In genomic region chr1:21344098-21344749, GRCh38 we compare ENCODE assay signal across 10 cellular contexts. TPM values are rescaled to one million over a fixed set of nuclear protein-coding genes. Genes with fewer than 3 reads are reported as not detected.
DNase-seq lines count a peak whose midpoint lies in the region; ATAC-seq and TF ChIP-seq lines count a peak whose summit lies in the region.
"Had no signal": no experiment of that assay in that cellular context is flagged by ENCODE, and none has a peak within 500 bp of the region (broad histone marks: within the 10 kb centered on the region; RNA-seq: fewer than 3 reads in every experiment).

No MANE protein-coding gene starts in this region.

- H3K9me2 ChIP-seq in SK-N-SH: no peaks in the 10 kb centered on the region

- no peak for ATAC-seq in SK-N-SH treated with all-trans-retinoic acid at 6 μM for 48 hours
- no peak for ATAC-seq in activated naive CD4-positive, alpha-beta T cell treated with anti-CD3 and anti-CD28 coated beads, Interleukin-2, amount 50 U/mL, for 72 hours
- ATAC-seq in HG03025 (IDR thresholded peaks at IDR 0.05; ENCODE audit: low FRiP score, unreplicated experiment): no peak

- peaks cover 16 to 39% of the 10 kb centered on the region in 2 donors for H3K36me3 Mint-ChIP-seq in activated naive CD4-positive, alpha-beta T cell treated with anti-CD3 and anti-CD28 coated beads, Interleukin-2, amount 50 U/mL, for 72 hours

- H2AFZ ChIP-seq in SK-N-SH (ENCODE audit: low read depth): peak overlapping the region; percentile 74; the same call in 1 of the 2 replicates

- H3K27me3 ChIP-seq in SK-N-SH (ENCODE audit: insufficient read depth) (no peaks in the 10 kb centered on the region; the same call in 1 of the 2 replicates), kidney epithelial cell (ENCODE audit: control insufficient read depth, insufficient read depth, low read length) (no peaks in the 10 kb centered on the region)

- peaks cover 10% of the 10 kb centered on the region; the same call in 1 of the 2 replicates for H4K20me1 ChIP-seq in SK-N-SH (ENCODE audit: insufficient read depth)

- H3F3A ChIP-seq in SK-N-SH (replicated peaks; ENCODE audit: insufficient read depth): no peaks in the 10 kb centered on the region

- peak overlapping the region; percentile 75 for H3K9ac ChIP-seq in SK-N-SH

- H3K27ac Mint-ChIP-seq in activated naive CD4-positive, alpha-beta T cell treated with anti-CD3 and anti-CD28 coated beads, Interleukin-2, amount 50 U/mL, for 72 hours: peak overlapping the region; percentile 90 to 94

- TF ChIP-seq EP300 in SK-N-SH (IDR thresholded peaks at IDR 0.05; ENCODE audit: borderline replicate concordance in 1 of 2, low read depth in 1 of 2, low read length in 1 of 2): no peak

- peaks cover 0 to 53% of the 10 kb centered on the region in 2 experiments; a peak in 1 of 4 replicates for H3K4me1 ChIP-seq in SK-N-SH (ENCODE audit: control insufficient read depth in 1 of 2, insufficient read depth in 2 of 2, low read depth in 1 of 2, low read length in 1 of 2)

- H3K9me3 ChIP-seq in SK-N-SH: no peaks in the 10 kb centered on the region

- WGBS in SK-N-SH (ENCODE audit: low lambda C conversion rate): 48% methylated on average over 11 of the region's 14 CpGs

- POLR2A ChIA-PET in SK-N-SH (lab: Yijun Ruan, JAX): interaction anchor here (1.2 to 1.8 kb wide), 4 partner anchors 31 to 89 kb away, joined by 5 to 18 read pairs (median 8); no protein-coding TSS in a partner anchor

- TF ChIP-seq RAD21 in SK-N-SH (IDR thresholded peaks at IDR 0.05; ENCODE audit: low read length): no peak

- CTCF ChIA-PET in SK-N-SH (lab: Yijun Ruan, JAX): interaction anchor here (1.2 to 2.9 kb wide), 7 partner anchors 10 to 89 kb away, joined by 4 to 22 read pairs (median 6); no protein-coding TSS in a partner anchor

- H3K36me3 ChIP-seq in SK-N-SH (replicated peaks in 1 of 2; ENCODE audit: control insufficient read depth in 1 of 2, insufficient read depth in 2 of 2, low read length in 1 of 2): no peaks in the 10 kb centered on the region
- H3K36me3 ChIP-seq in kidney epithelial cell (ENCODE audit: control insufficient read depth, insufficient read depth, low read length): no peaks in the 10 kb centered on the region

- H3K4me3 ChIP-seq in SK-N-SH (ENCODE audit: low read depth in 2 of 2, low read length in 1 of 2): peak overlapping the region; percentile 73 to 78
- peak overlapping the region; percentile 80 for H3K4me3 ChIP-seq in kidney epithelial cell (ENCODE audit: low read depth, low read length)

- peaks cover 44% of the 10 kb centered on the region for H3K79me2 ChIP-seq in SK-N-SH (ENCODE audit: insufficient read depth)

- H3K9me3 Mint-ChIP-seq in activated naive CD4-positive, alpha-beta T cell treated with anti-CD3 and anti-CD28 coated beads, Interleukin-2, amount 50 U/mL, for 72 hours: no peaks in the 10 kb centered on the region

- H3K4me2 ChIP-seq in SK-N-SH: peak overlapping the region; percentile 91

- peak overlapping the region in 1 of 2 experiments; percentile 65; a peak in 1 of 4 replicates for H3K27ac ChIP-seq in SK-N-SH (ENCODE audit: low read depth in 2 of 2, low read length in 1 of 2)

- DNase-seq in SK-N-SH (peak; percentile 23), kidney epithelial cell (ENCODE audit: low read depth) (no peak), superior temporal gyrus (ENCODE audit: extremely low spot score) (peak; percentile 47), RPMI8226 (no peak), NCI-H1105 (lab: John Stamatoyannopoulos, UW) (no peak)
- no peak for DNase-seq in activated naive CD4-positive, alpha-beta T cell treated with anti-CD3 and anti-CD28 coated beads, Interleukin-2, amount 50 U/mL, for 72 hours (ENCODE audit: low spot score in 2 of 2)
- DNase-seq: Calu3, foreskin melanocyte had no signal

- no peak for TF ChIP-seq CTCF in SK-N-SH (IDR thresholded peaks at IDR 0.05)
- TF ChIP-seq CTCF in kidney epithelial cell (IDR thresholded peaks at IDR 0.05; ENCODE audit: insufficient read depth, low read length, poor library complexity, severe bottlenecking): no peak

TF ChIP-seq in SK-N-SH, 30 proteins besides CTCF, POLR2A, EP300 and RAD21 (continues in another document):
- TF ChIP-seq NFIC (IDR thresholded peaks at IDR 0.05; ENCODE audit: borderline replicate concordance) (no peak), POLR2AphosphoS5 (IDR thresholded peaks at IDR 0.05; ENCODE audit: low read depth, low read length) (no peak), MXI1 (IDR thresholded peaks at IDR 0.05; ENCODE audit: low read depth, low read length) (no peak), JUND (IDR thresholded peaks at IDR 0.05) (no peak), IRF3 (IDR thresholded peaks at IDR 0.05; ENCODE audit: low read depth, low read length) (no peak), EZH2phosphoT487 (IDR thresholded peaks at IDR 0.05; ENCODE audit: borderline replicate concordance, low read depth) (no peak), FOSL2 (IDR thresholded peaks at IDR 0.05; ENCODE audit: borderline replicate concordance, low read depth) (no peak), TCF12 (IDR thresholded peaks at IDR 0.05) (no peak), TAF1 (IDR thresholded peaks at IDR 0.05; ENCODE audit: borderline replicate concordance, low read depth, low read length) (no peak), USF2 (IDR thresholded peaks at IDR 0.05; ENCODE audit: borderline replicate concordance, low read depth, low read length) (no peak)

TF ChIP-seq in SK-N-SH treated with all-trans-retinoic acid at 6 μM for 48 hours, 23 proteins besides CTCF, POLR2A, EP300 and RAD21:
- TF ChIP-seq CSRNP3 (CRISPR knock-in tag; IDR thresholded peaks at IDR 0.05): no peak
- TF ChIP-seq PATZ1 (CRISPR knock-in tag; IDR thresholded peaks at IDR 0.05; ENCODE audit: borderline replicate concordance): no peak
- no peak for TF ChIP-seq ZC3H10 (CRISPR knock-in tag; IDR thresholded peaks at IDR 0.05)
- no peak for TF ChIP-seq RARB (CRISPR knock-in tag; IDR thresholded peaks at IDR 0.05)
- no peak for TF ChIP-seq ARNTL (CRISPR knock-in tag; IDR thresholded peaks at IDR 0.05; ENCODE audit: borderline replicate concordance, low read depth)
- no peak for TF ChIP-seq ZNF8 (CRISPR knock-in tag; IDR thresholded peaks at IDR 0.05)
- TF ChIP-seq CREB5 (CRISPR knock-in tag; IDR thresholded peaks at IDR 0.05; ENCODE audit: low read depth): no peak
- no peak for TF ChIP-seq CSDC2 (CRISPR knock-in tag; IDR thresholded peaks at IDR 0.05)
- TF ChIP-seq SNAI2 (CRISPR knock-in tag; IDR thresholded peaks at IDR 0.05): no peak
- TF ChIP-seq GLIS3 (CRISPR knock-in tag; IDR thresholded peaks at IDR 0.05): no peak
- no peak for TF ChIP-seq ESRRG (CRISPR knock-in tag; IDR thresholded peaks at IDR 0.05)

RNA-seq across cellular contexts. Expression of gene ECE1, which starts 54.0 kb away (rescaled TPM):
- 62.3 and 96.6 TPM in 2 replicates for polyA plus RNA-seq in SK-N-SH (2012; rRNA removed)
- 48.1 and 60.4 TPM in 2 replicates for polyA plus RNA-seq in SK-N-SH (2012; cell fraction: cytosol; rRNA removed)
- 53.0 and 69.9 TPM in 2 replicates for polyA plus RNA-seq in SK-N-SH (2012; cell fraction: nucleus; rRNA removed)
- total RNA-seq in activated naive CD4-positive, alpha-beta T cell treated with anti-CD3 and anti-CD28 coated beads, Interleukin-2, amount 50 U/mL, for 72 hours: 100 to 1,000 TPM; 111 to 118 TPM
- total RNA-seq in kidney epithelial cell: 181 and 185 TPM in 2 replicates

Comparison
In these comparisons a context has a peak if more than half of its experiments do, and no peak if none do; other contexts are left out.
1. DNase-seq: peak in SK-N-SH (single experiment) and superior temporal gyrus (single experiment); none in activated naive CD4-positive, alpha-beta T cell treated with anti-CD3 and anti-CD28 coated beads, Interleukin-2, amount 50 U/mL, for 72 hours (0 of 2), kidney epithelial cell (single experiment), RPMI8226 (single experiment) and NCI-H1105 (single experiment).